ENCODE assay signal across 16 cellular contexts in genomic region chr2:14616342-14616741, GRCh38. TPM values are rescaled to one million over a fixed set of nuclear protein-coding genes. Genes with fewer than 3 reads are reported as not detected.
"Had no signal": no experiment of that assay in that cellular context is flagged by ENCODE, and none has a peak within 500 bp of the region (broad histone marks: within the 10 kb centered on the region; RNA-seq: fewer than 3 reads in every experiment).

No MANE protein-coding gene starts in this region.

- H3K4me1 Mint-ChIP-seq: activated CD4-positive, alpha-beta memory T cell treated with anti-CD3 and anti-CD28 coated beads, Interleukin-2, amount 10 ng/mL, durations not matched to agents 7 days and 5 days; activated CD8-positive, alpha-beta memory T cell treated with anti-CD3 and anti-CD28 coated beads, Interleukin-2, amount 10 ng/mL, durations not matched to agents 7 days and 5 days; naive thymus-derived CD8-positive, alpha-beta T cell; WTC11 had no signal

- H3K27me3 Mint-ChIP-seq: activated CD4-positive, alpha-beta memory T cell treated with anti-CD3 and anti-CD28 coated beads, Interleukin-2, amount 10 ng/mL, durations not matched to agents 7 days and 5 days; activated CD8-positive, alpha-beta memory T cell treated with anti-CD3 and anti-CD28 coated beads, Interleukin-2, amount 10 ng/mL, durations not matched to agents 7 days and 5 days had no signal

- H3K9me3 Mint-ChIP-seq: activated CD4-positive, alpha-beta memory T cell treated with anti-CD3 and anti-CD28 coated beads, Interleukin-2, amount 10 ng/mL, durations not matched to agents 7 days and 5 days; WTC11 had no signal

- H3K4me3 Mint-ChIP-seq: activated CD4-positive, alpha-beta memory T cell treated with anti-CD3 and anti-CD28 coated beads, Interleukin-2, amount 10 ng/mL, durations not matched to agents 7 days and 5 days; activated CD8-positive, alpha-beta memory T cell treated with anti-CD3 and anti-CD28 coated beads, Interleukin-2, amount 10 ng/mL, durations not matched to agents 7 days and 5 days; activated naive CD8-positive, alpha-beta T cell; naive thymus-derived CD8-positive, alpha-beta T cell; WTC11 had no signal

- H3K27me3 ChIP-seq: pancreas, thyroid gland had no signal

- H3K27ac Mint-ChIP-seq: activated CD4-positive, alpha-beta memory T cell treated with anti-CD3 and anti-CD28 coated beads, Interleukin-2, amount 10 ng/mL, durations not matched to agents 7 days and 5 days; activated CD8-positive, alpha-beta memory T cell treated with anti-CD3 and anti-CD28 coated beads, Interleukin-2, amount 10 ng/mL, durations not matched to agents 7 days and 5 days; activated naive CD8-positive, alpha-beta T cell; WTC11 had no signal

- H3K27ac ChIP-seq: pancreas, thyroid gland had no signal

- H3K36me3 ChIP-seq: pancreas, thyroid gland had no signal

- H3K4me3 ChIP-seq: pancreas, thyroid gland had no signal

- H3K36me3 Mint-ChIP-seq: activated CD8-positive, alpha-beta memory T cell treated with anti-CD3 and anti-CD28 coated beads, Interleukin-2, amount 10 ng/mL, durations not matched to agents 7 days and 5 days; activated naive CD8-positive, alpha-beta T cell; naive thymus-derived CD8-positive, alpha-beta T cell; WTC11 had no signal

- DNase-seq: activated CD4-positive, alpha-beta memory T cell treated with anti-CD3 and anti-CD28 coated beads, Interleukin-2, amount 10 ng/mL, durations not matched to agents 7 days and 5 days; activated CD4-positive, alpha-beta T cell treated with anti-CD3 and anti-CD28 coated beads for 4 hours; activated CD8-positive, alpha-beta memory T cell treated with anti-CD3 and anti-CD28 coated beads, Interleukin-2, amount 10 ng/mL, durations not matched to agents 7 days and 5 days; amniotic stem cell; cortex of kidney; erythroblast; kidney glomerular epithelial cell; mesendoderm; naive thymus-derived CD8-positive, alpha-beta T cell; pancreas; stimulated activated CD8-positive, alpha-beta memory T cell treated with anti-CD3 and anti-CD28 coated beads, Interleukin-4, amount 100 ng/mL, for 48 hours; stimulated activated naive CD4-positive, alpha-beta T cell; thyroid gland had no signal

- H3K4me1 ChIP-seq: pancreas, thyroid gland had no signal

- H3K9me3 ChIP-seq: pancreas, thyroid gland had no signal

RNA-seq across cellular contexts. Expression of gene LRATD1, which starts 16.2 kb away (rescaled TPM):
- total RNA-seq: activated CD4-positive, alpha-beta memory T cell treated with anti-CD3 and anti-CD28 coated beads, Interleukin-2, amount 10 ng/mL, durations not matched to agents 7 days and 5 days; activated CD8-positive, alpha-beta memory T cell treated with anti-CD3 and anti-CD28 coated beads, Interleukin-2, amount 10 ng/mL, durations not matched to agents 7 days and 5 days; naive thymus-derived CD8-positive, alpha-beta T cell; T-helper 2 cell treated with Interferon-gamma antibody and Interleukin-4, amounts not matched to agents 100 ng/mL and 5 ng/mL, for 36 hours had no signal
- polyA plus RNA-seq: naive thymus-derived CD8-positive, alpha-beta T cell had no signal
